ENCODE assay signal across 37 cellular contexts in the genomic region with DNA sequence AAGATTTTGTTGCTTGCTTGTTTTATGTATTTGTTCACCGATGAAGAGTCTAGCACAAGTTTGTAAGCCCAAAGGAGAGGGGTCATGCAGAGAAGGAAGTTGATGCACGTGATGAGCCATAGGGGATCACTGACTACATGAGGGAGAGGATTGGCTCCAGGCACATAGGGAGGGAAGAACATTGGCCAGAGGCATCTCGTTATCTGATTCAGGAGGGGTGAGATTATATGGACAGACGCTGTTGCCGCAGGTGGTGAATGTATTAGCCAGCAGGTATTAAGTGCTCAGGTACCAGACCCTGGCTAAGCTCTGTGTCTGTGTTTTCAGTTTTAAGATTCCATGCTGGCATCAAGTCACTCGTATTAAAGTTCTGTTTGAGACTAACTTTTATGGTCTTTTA.
"Had no signal": no experiment of that assay in that cellular context is flagged by ENCODE, and none has a peak within 500 bp of the region (broad histone marks: within the 10 kb centered on the region; RNA-seq: fewer than 3 reads in every experiment).

No MANE protein-coding gene starts in this region.

- H3K9me3 Mint-ChIP-seq: activated naive CD4-positive, alpha-beta T cell treated with anti-CD3 and anti-CD28 coated beads, Interleukin-2, amount 50 U/mL, for 24 hours had no signal

- H3K4me1 ChIP-seq: adrenal gland, ascending aorta, breast epithelium, gastrocnemius medialis, heart right ventricle had no signal

- H3K4me3 ChIP-seq: adrenal gland, ascending aorta, breast epithelium, cardiac muscle cell, coronary artery, dorsolateral prefrontal cortex, gastrocnemius medialis, heart right ventricle, hepatocyte had no signal

- H3K27ac Mint-ChIP-seq: activated CD4-positive, alpha-beta memory T cell treated with anti-CD3 and anti-CD28 coated beads for 36 hours; activated CD4-positive, alpha-beta T cell treated with anti-CD3 and anti-CD28 coated beads for 36 hours; activated CD4-positive, alpha-beta T cell treated with anti-CD3 and anti-CD28 coated beads, Interleukin-2, amount 10 ng/mL, durations not matched to agents 24 days and 14 days; activated CD8-positive, alpha-beta memory T cell treated with anti-CD3 and anti-CD28 coated beads, Interleukin-2, amount 10 ng/mL, durations not matched to agents 7 days and 5 days; activated CD8-positive, alpha-beta T cell treated with anti-CD3 and anti-CD28 coated beads, Interleukin-2, amount 10 ng/mL, durations not matched to agents 7 days and 5 days; activated naive CD4-positive, alpha-beta T cell treated with anti-CD3 and anti-CD28 coated beads for 36 hours; activated naive CD4-positive, alpha-beta T cell treated with anti-CD3 and anti-CD28 coated beads, Interleukin-2, amount 50 U/mL, for 24 hours; activated naive CD8-positive, alpha-beta T cell treated with anti-CD3 and anti-CD28 coated beads for 36 hours; activated naive CD8-positive, alpha-beta T cell treated with anti-CD3 and anti-CD28 coated beads, Interleukin-2, amount 50 U/mL, for 24 hours; activated T-helper 1 cell treated with anti-CD3 and anti-CD28 coated beads, Interleukin-12 subunit alpha, Interleukin-12 subunit beta, Interleukin-2, Interleukin-4 antibody, amounts not matched to agents 30 ng/mL and 10 ng/mL and 1 ng/mL, durations not matched to agents 14 hours and 24 hours and 36 hours; activated T-helper 2 cell treated with anti-CD3 and anti-CD28 coated beads, Interferon-gamma antibody, Interleukin-2, Interleukin-4, amounts not matched to agents 10 μg/mL and 5 μg/mL and 100 μg/mL, durations not matched to agents 14 hours and 24 hours and 36 hours; brain; dendritic cell treated with granulocyte-macrophage colony-stimulating factor and Interleukin-4, amounts not matched to agents 40 ng/mL and 50 ng/mL, for 4 days; endodermal cell; T-helper 1 cell treated with Interleukin-12 subunit alpha and Interleukin-12 subunit beta and Interleukin-4 antibody, amounts not matched to agents 30 μg/mL and 1 μg/mL, for 36 hours had no signal

- H3K4me2 ChIP-seq: hepatocyte had no signal

- H3K27me3 Mint-ChIP-seq: activated CD4-positive, alpha-beta memory T cell treated with anti-CD3 and anti-CD28 coated beads for 36 hours; activated CD4-positive, alpha-beta T cell treated with anti-CD3 and anti-CD28 coated beads for 36 hours; activated CD4-positive, alpha-beta T cell treated with anti-CD3 and anti-CD28 coated beads, Interleukin-2, amount 10 ng/mL, durations not matched to agents 24 days and 14 days; activated CD8-positive, alpha-beta memory T cell treated with anti-CD3 and anti-CD28 coated beads, Interleukin-2, amount 10 ng/mL, durations not matched to agents 7 days and 5 days; activated naive CD4-positive, alpha-beta T cell treated with anti-CD3 and anti-CD28 coated beads, Interleukin-2, amount 50 U/mL, for 24 hours; activated naive CD8-positive, alpha-beta T cell treated with anti-CD3 and anti-CD28 coated beads for 36 hours; activated naive CD8-positive, alpha-beta T cell treated with anti-CD3 and anti-CD28 coated beads, Interleukin-2, amount 50 U/mL, for 24 hours; brain; dendritic cell treated with granulocyte-macrophage colony-stimulating factor and Interleukin-4, amounts not matched to agents 40 ng/mL and 50 ng/mL, for 4 days had no signal

- H3K36me3 Mint-ChIP-seq: activated CD4-positive, alpha-beta memory T cell treated with anti-CD3 and anti-CD28 coated beads for 36 hours; activated CD8-positive, alpha-beta memory T cell treated with anti-CD3 and anti-CD28 coated beads, Interleukin-2, amount 10 ng/mL, durations not matched to agents 7 days and 5 days; activated naive CD4-positive, alpha-beta T cell treated with anti-CD3 and anti-CD28 coated beads, Interleukin-2, amount 50 U/mL, for 24 hours; activated naive CD8-positive, alpha-beta T cell treated with anti-CD3 and anti-CD28 coated beads for 36 hours; brain had no signal

- H2AFZ ChIP-seq: hepatocyte had no signal

- H3K9me3 ChIP-seq: adrenal gland, ascending aorta, breast epithelium, gastrocnemius medialis, heart right ventricle had no signal

- H3K36me3 ChIP-seq: adrenal gland, ascending aorta, breast epithelium, cardiac muscle cell, gastrocnemius medialis, heart right ventricle had no signal

- H3K27ac ChIP-seq: adrenal gland, ascending aorta, breast epithelium, cardiac muscle cell, coronary artery, dorsolateral prefrontal cortex, gastrocnemius medialis, heart right ventricle, hepatocyte had no signal

- DNase-seq: activated CD4-positive, alpha-beta memory T cell treated with anti-CD3 and anti-CD28 coated beads for 36 hours; activated CD4-positive, alpha-beta T cell treated with anti-CD3 and anti-CD28 coated beads for 36 hours; activated CD4-positive, alpha-beta T cell treated with anti-CD3 and anti-CD28 coated beads, Interleukin-2, amount 10 ng/mL, durations not matched to agents 24 days and 14 days; activated CD4-positive, CD25-positive, alpha-beta regulatory T cell; activated CD4-positive, CD25-positive, alpha-beta regulatory T cell treated with anti-CD3 and anti-CD28 coated beads, Interleukin-2, amount 50 U/mL, for 72 hours; activated CD8-positive, alpha-beta memory T cell treated with anti-CD3 and anti-CD28 coated beads, Interleukin-2, amount 10 ng/mL, durations not matched to agents 7 days and 5 days; activated CD8-positive, alpha-beta memory T cell treated with anti-CD3 and anti-CD28 coated beads, Interleukin-2, amount 50 U/mL, for 4 hours; activated CD8-positive, alpha-beta T cell treated with anti-CD3 and anti-CD28 coated beads, Interleukin-2, amount 10 ng/mL, durations not matched to agents 7 days and 5 days; activated effector memory CD4-positive, alpha-beta T cell treated with anti-CD3 and anti-CD28 coated beads, Interleukin-2, amount 50 U/mL, for 16 hours; activated naive CD4-positive, alpha-beta T cell treated with anti-CD3 and anti-CD28 coated beads for 36 hours; activated naive CD8-positive, alpha-beta T cell treated with anti-CD3 and anti-CD28 coated beads for 36 hours; activated naive CD8-positive, alpha-beta T cell treated with anti-CD3 and anti-CD28 coated beads, Interleukin-2, amount 50 U/mL, for 24 hours; activated T-cell treated with anti-CD3 and anti-CD28 coated beads, Interleukin-2, amount 50 U/mL, for 1 hour; activated T-cell treated with anti-CD3 and anti-CD28 coated beads, Interleukin-2, amount 50 U/mL, for 48 hours; adrenal gland; amygdala; central memory CD4-positive, alpha-beta T cell; cerebellar nuclear complex; dorsolateral prefrontal cortex; effector memory CD4-positive, alpha-beta T cell; endodermal cell; foreskin fibroblast; gastrocnemius medialis; heart right ventricle; T-helper 9 cell had no signal

- H3K27me3 ChIP-seq: adrenal gland, ascending aorta, breast epithelium, cardiac muscle cell, dorsolateral prefrontal cortex, gastrocnemius medialis, heart right ventricle, hepatocyte had no signal

- ATAC-seq: activated CD4-positive, alpha-beta T cell treated with anti-CD3 and anti-CD28 coated beads for 36 hours; activated CD8-positive, alpha-beta memory T cell treated with anti-CD3 and anti-CD28 coated beads, Interleukin-2, amount 10 ng/mL, durations not matched to agents 7 days and 5 days; activated CD8-positive, alpha-beta T cell treated with anti-CD3 and anti-CD28 coated beads, Interleukin-2, amount 10 ng/mL, durations not matched to agents 7 days and 5 days; activated naive CD8-positive, alpha-beta T cell treated with anti-CD3 and anti-CD28 coated beads, Interleukin-2, amount 50 U/mL, for 24 hours; esophagus mucosa; gastrocnemius medialis; heart right ventricle had no signal

- H3K4me3 Mint-ChIP-seq: activated CD4-positive, alpha-beta memory T cell treated with anti-CD3 and anti-CD28 coated beads for 36 hours; activated CD4-positive, alpha-beta T cell treated with anti-CD3 and anti-CD28 coated beads for 36 hours; activated CD4-positive, alpha-beta T cell treated with anti-CD3 and anti-CD28 coated beads, Interleukin-2, amount 10 ng/mL, durations not matched to agents 24 days and 14 days; activated CD8-positive, alpha-beta memory T cell treated with anti-CD3 and anti-CD28 coated beads, Interleukin-2, amount 10 ng/mL, durations not matched to agents 7 days and 5 days; activated CD8-positive, alpha-beta T cell treated with anti-CD3 and anti-CD28 coated beads, Interleukin-2, amount 10 ng/mL, durations not matched to agents 7 days and 5 days; activated naive CD4-positive, alpha-beta T cell treated with anti-CD3 and anti-CD28 coated beads for 36 hours; activated naive CD4-positive, alpha-beta T cell treated with anti-CD3 and anti-CD28 coated beads, Interleukin-2, amount 50 U/mL, for 24 hours; activated naive CD8-positive, alpha-beta T cell treated with anti-CD3 and anti-CD28 coated beads for 36 hours; activated naive CD8-positive, alpha-beta T cell treated with anti-CD3 and anti-CD28 coated beads, Interleukin-2, amount 50 U/mL, for 24 hours; activated T-helper 1 cell treated with anti-CD3 and anti-CD28 coated beads, Interleukin-12 subunit alpha, Interleukin-12 subunit beta, Interleukin-2, Interleukin-4 antibody, amounts not matched to agents 30 ng/mL and 10 ng/mL and 1 ng/mL, durations not matched to agents 14 hours and 24 hours and 36 hours; brain; dendritic cell treated with granulocyte-macrophage colony-stimulating factor and Interleukin-4, amounts not matched to agents 40 ng/mL and 50 ng/mL, for 4 days; endodermal cell; T-helper 1 cell treated with Interleukin-12 subunit alpha and Interleukin-12 subunit beta and Interleukin-4 antibody, amounts not matched to agents 30 μg/mL and 1 μg/mL, for 36 hours had no signal

- H3K4me1 Mint-ChIP-seq: activated CD4-positive, alpha-beta T cell treated with anti-CD3 and anti-CD28 coated beads for 36 hours; activated CD4-positive, alpha-beta T cell treated with anti-CD3 and anti-CD28 coated beads, Interleukin-2, amount 10 ng/mL, durations not matched to agents 24 days and 14 days; activated CD8-positive, alpha-beta memory T cell treated with anti-CD3 and anti-CD28 coated beads, Interleukin-2, amount 10 ng/mL, durations not matched to agents 7 days and 5 days; activated naive CD4-positive, alpha-beta T cell treated with anti-CD3 and anti-CD28 coated beads, Interleukin-2, amount 50 U/mL, for 24 hours; activated naive CD8-positive, alpha-beta T cell treated with anti-CD3 and anti-CD28 coated beads for 36 hours; activated naive CD8-positive, alpha-beta T cell treated with anti-CD3 and anti-CD28 coated beads, Interleukin-2, amount 50 U/mL, for 24 hours; brain; endodermal cell had no signal

- H3K79me2 ChIP-seq: hepatocyte had no signal
